9 cellular contexts compared by ENCODE assay signal in the genomic region with DNA sequence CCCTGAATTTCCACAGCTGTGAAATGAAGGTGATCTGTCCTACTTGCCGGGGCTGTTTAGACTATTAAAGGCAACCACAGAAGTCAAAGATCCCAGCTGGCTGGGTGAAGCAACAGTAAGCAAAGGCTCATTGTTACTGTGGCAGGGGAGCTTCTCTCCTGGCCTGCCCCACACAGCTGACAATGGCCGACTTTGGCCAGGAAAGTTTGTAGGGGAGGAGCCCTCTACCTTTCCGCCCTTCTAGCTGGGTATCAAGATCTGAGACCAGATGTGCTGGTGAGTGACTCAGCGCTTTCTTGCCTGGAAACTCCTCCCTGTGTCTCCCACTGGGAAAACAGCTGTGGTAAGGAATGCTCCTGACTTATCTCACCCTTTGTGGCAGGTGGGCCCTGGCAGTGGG. TPM values are rescaled to one million over a fixed set of nuclear protein-coding genes. Genes with fewer than 3 reads are reported as not detected.
A peak's percentile ranks its signal among the peaks of the same experiment; 100 is the strongest.
DNase-seq lines count a peak whose midpoint lies in the region; ATAC-seq and TF ChIP-seq lines count a peak whose summit lies in the region.
"Had no signal": no experiment of that assay in that cellular context is flagged by ENCODE, and none has a peak within 500 bp of the region (broad histone marks: within the 10 kb centered on the region; RNA-seq: fewer than 3 reads in every experiment).

No MANE protein-coding gene starts in this region.

- H3K4me3 ChIP-seq in HFF-Myc (replicated peaks; ENCODE audit: low read depth, low read length) = no peak overlapping the region
- peak overlapping the region; percentile 32 for H3K4me3 ChIP-seq in SU-DHL-6 (ENCODE audit: insufficient read depth, low read length, poor library complexity, severe bottlenecking)
- H3K4me3 ChIP-seq: thoracic aorta had no signal

- no peaks in the 10 kb centered on the region for H3K27me3 ChIP-seq in SU-DHL-6 (ENCODE audit: low read length)
- H3K27me3 ChIP-seq in CD4-positive, alpha-beta T cell (ENCODE audit: control insufficient read depth, insufficient read depth, low read length) = no peaks in the 10 kb centered on the region

- intact Hi-C loops in CD4-positive, alpha-beta T cell (cut with DNase I, micrococcal nuclease) = loop anchor here (10.0 kb wide), 1 partner anchor 536 kb away; no protein-coding TSS in a partner anchor

- POLR2A ChIA-PET in CD4-positive, alpha-beta T cell (lab: Charles Lee) = no interaction called here

- H3K4me2 ChIP-seq in SU-DHL-6 (ENCODE audit: low read depth, low read length, poor library complexity, severe bottlenecking) = peak overlapping the region; percentile 64

- peak overlapping the region; percentile 53 for H3K9ac ChIP-seq in SU-DHL-6 (ENCODE audit: low read length)

- CTCF ChIA-PET in CD4-positive, alpha-beta T cell (lab: Charles Lee) = no interaction called here

- no peaks in the 10 kb centered on the region for H3K27me3 Mint-ChIP-seq in CD4-positive, alpha-beta T cell
- H3K27me3 Mint-ChIP-seq in chondrocyte (ENCODE audit: low read depth) = peaks cover 28% of the 10 kb centered on the region

- H3F3A ChIP-seq in SU-DHL-6 (ENCODE audit: insufficient read depth) = peaks cover 25% of the 10 kb centered on the region

- no peaks in the 10 kb centered on the region for H4K20me1 ChIP-seq in SU-DHL-6 (ENCODE audit: low read depth, low read length)

- no peaks in the 10 kb centered on the region for H3K9me3 Mint-ChIP-seq in CD4-positive, alpha-beta T cell
- H3K9me3 Mint-ChIP-seq in chondrocyte (ENCODE audit: low read depth) = peaks cover 6% of the 10 kb centered on the region

- no peak overlapping the region for H3K4me3 Mint-ChIP-seq in CD4-positive, alpha-beta T cell
- H3K4me3 Mint-ChIP-seq in chondrocyte (ENCODE audit: unreplicated experiment) = no peak overlapping the region

- peak; percentile 33 for DNase-seq in AG08396 (ENCODE audit: low spot score)
- DNase-seq in HFF-Myc (ENCODE audit: extremely low read depth, low read depth) = peak; percentile 60
- DNase-seq in iPS-NIHi7 (ENCODE audit: extremely low spot score) = peak; percentile 50
- no peak for DNase-seq in KG1 (lab: John Stamatoyannopoulos, UW)
- DNase-seq in CD4-positive, alpha-beta T cell = no peak
- no peak for DNase-seq in chondrocyte (ENCODE audit: low spot score)
- no peak for DNase-seq in effector CD8-positive, alpha-beta T cell (lab: John Stamatoyannopoulos, UW)

- no peak for ATAC-seq in CD4-positive, alpha-beta T cell (ENCODE audit: poor library complexity)

- H3K4me1 Mint-ChIP-seq in CD4-positive, alpha-beta T cell (ENCODE audit: low read depth) = no peaks in the 10 kb centered on the region
- H3K4me1 Mint-ChIP-seq in chondrocyte (ENCODE audit: low read depth) = peaks cover 6% of the 10 kb centered on the region

- H2AFZ ChIP-seq in SU-DHL-6 (ENCODE audit: low read depth, low read length, severe bottlenecking) = no peak overlapping the region

- no peaks in the 10 kb centered on the region for H3K79me2 ChIP-seq in SU-DHL-6 (ENCODE audit: insufficient read depth, low read length)

- H3K9me2 ChIP-seq in SU-DHL-6 (replicated peaks; ENCODE audit: insufficient read depth, low read length) = no peaks in the 10 kb centered on the region

- TF ChIP-seq CTCF in HFF-Myc (IDR thresholded peaks at IDR 0.05; ENCODE audit: low read depth, low read length, missing control alignments) (no peak), SU-DHL-6 (IDR thresholded peaks at IDR 0.05; ENCODE audit: insufficient read depth, low read length, poor library complexity, severe bottlenecking) (no peak), chondrocyte (IDR thresholded peaks at IDR 0.05) (no peak)
- TF ChIP-seq CTCF in CD4-positive, alpha-beta T cell (IDR thresholded peaks at IDR 0.05) = no peak

- H3K36me3 ChIP-seq in SU-DHL-6 (ENCODE audit: low read length) = no peaks in the 10 kb centered on the region
- H3K36me3 ChIP-seq: thoracic aorta had no signal

- H3K27ac ChIP-seq in SU-DHL-6 (ENCODE audit: low read depth, low read length) = peak overlapping the region; percentile 100
- H3K27ac ChIP-seq in CD4-positive, alpha-beta T cell (ENCODE audit: low read depth, low read length) = no peak overlapping the region
- H3K27ac ChIP-seq: thoracic aorta had no signal

- no peaks in the 10 kb centered on the region for H3K9me3 ChIP-seq in SU-DHL-6 (ENCODE audit: insufficient read depth, low read length)
- H3K9me3 ChIP-seq in CD4-positive, alpha-beta T cell (ENCODE audit: control insufficient read depth, low read length) = no peaks in the 10 kb centered on the region
- H3K9me3 ChIP-seq: thoracic aorta had no signal

- H3K27ac Mint-ChIP-seq in CD4-positive, alpha-beta T cell = no peak overlapping the region
- no peak overlapping the region for H3K27ac Mint-ChIP-seq in chondrocyte (ENCODE audit: unreplicated experiment)

- no peaks in the 10 kb centered on the region for H3K36me3 Mint-ChIP-seq in CD4-positive, alpha-beta T cell (ENCODE audit: low read depth)
- H3K36me3 Mint-ChIP-seq in chondrocyte (ENCODE audit: low read depth) = no peaks in the 10 kb centered on the region

RNA-seq across cellular contexts. Expression of a gene that starts 21.1 kb away (rescaled TPM):
- total RNA-seq in CD4-positive, alpha-beta T cell = under 1 TPM; 0.25 to 0.28 TPM
- not detected in 3 replicates for total RNA-seq in chondrocyte

Comparison
In these comparisons a context has a peak if more than half of its experiments do, and no peak if none do; other contexts are left out.
1. DNase-seq: peak in AG08396 (single experiment), HFF-Myc (single experiment) and iPS-NIHi7 (single experiment); none in KG1 (single experiment), CD4-positive, alpha-beta T cell (0 of 10), chondrocyte (single experiment) and effector CD8-positive, alpha-beta T cell (single experiment).